ENCODE assay signal across 16 cellular contexts in genomic region chr13:63942372-63942771, GRCh38.
"Had no signal": no experiment of that assay in that cellular context is flagged by ENCODE, and none has a peak within 500 bp of the region (broad histone marks: within the 10 kb centered on the region; RNA-seq: fewer than 3 reads in every experiment).

No MANE protein-coding gene starts in this region.

- H3K27ac Mint-ChIP-seq: activated naive CD4-positive, alpha-beta T cell treated with anti-CD3 and anti-CD28 coated beads, Interleukin-2, amount 50 U/mL, for 24 hours; activated T-cell treated with anti-CD3 and anti-CD28 coated beads, Interleukin-2, amount 50 U/mL, for 72 hours; progenitor cell of endocrine pancreas had no signal

- H3K4me1 Mint-ChIP-seq: activated naive CD4-positive, alpha-beta T cell treated with anti-CD3 and anti-CD28 coated beads, Interleukin-2, amount 50 U/mL, for 24 hours had no signal

- H3K36me3 Mint-ChIP-seq: activated naive CD4-positive, alpha-beta T cell treated with anti-CD3 and anti-CD28 coated beads, Interleukin-2, amount 50 U/mL, for 24 hours had no signal

- H3K4me3 ChIP-seq: cardiac muscle cell, esophagus muscularis mucosa, left ventricle myocardium inferior, right atrium auricular region had no signal

- H3K27me3 ChIP-seq: cardiac muscle cell, esophagus muscularis mucosa, right atrium auricular region had no signal

- DNase-seq: activated CD4-positive, alpha-beta T cell treated with anti-CD3 and anti-CD28 coated beads, Interleukin-2, amount 50 U/mL, for 4 hours; activated effector memory CD4-positive, alpha-beta T cell treated with anti-CD3 and anti-CD28 coated beads, Interleukin-2, amount 50 U/mL, for 16 hours; activated T-cell treated with anti-CD3 and anti-CD28 coated beads, Interleukin-2, amount 50 U/mL, for 72 hours; amniotic stem cell; dermis blood vessel endothelial cell; effector memory CD4-positive, alpha-beta T cell; left ventricle myocardium inferior; stimulated activated CD4-positive, alpha-beta T cell treated with anti-CD3 and anti-CD28 coated beads, Interleukin-2, amount 100 ng/mL, for 24 hours; stimulated activated naive CD8-positive, alpha-beta T cell treated with anti-CD3 and anti-CD28 coated beads, Interleukin-15, Interleukin-2, amounts not matched to agents 100 U/mL and 50 U/mL, for 24 hours; substantia nigra; trophoblast cell had no signal

- H3K4me1 ChIP-seq: left ventricle myocardium inferior, right atrium auricular region had no signal

- H3K9me3 ChIP-seq: esophagus muscularis mucosa, left ventricle myocardium inferior, right atrium auricular region had no signal

- H3K27me3 Mint-ChIP-seq: activated naive CD4-positive, alpha-beta T cell treated with anti-CD3 and anti-CD28 coated beads, Interleukin-2, amount 50 U/mL, for 24 hours; progenitor cell of endocrine pancreas had no signal

- H3K4me3 Mint-ChIP-seq: activated naive CD4-positive, alpha-beta T cell treated with anti-CD3 and anti-CD28 coated beads, Interleukin-2, amount 50 U/mL, for 24 hours; activated T-cell treated with anti-CD3 and anti-CD28 coated beads, Interleukin-2, amount 50 U/mL, for 72 hours had no signal

- H3K36me3 ChIP-seq: cardiac muscle cell, esophagus muscularis mucosa, left ventricle myocardium inferior, right atrium auricular region had no signal

- H3K27ac ChIP-seq: cardiac muscle cell, esophagus muscularis mucosa, left ventricle myocardium inferior, right atrium auricular region had no signal
